22 cellular contexts compared by ENCODE assay signal in the genomic region with DNA sequence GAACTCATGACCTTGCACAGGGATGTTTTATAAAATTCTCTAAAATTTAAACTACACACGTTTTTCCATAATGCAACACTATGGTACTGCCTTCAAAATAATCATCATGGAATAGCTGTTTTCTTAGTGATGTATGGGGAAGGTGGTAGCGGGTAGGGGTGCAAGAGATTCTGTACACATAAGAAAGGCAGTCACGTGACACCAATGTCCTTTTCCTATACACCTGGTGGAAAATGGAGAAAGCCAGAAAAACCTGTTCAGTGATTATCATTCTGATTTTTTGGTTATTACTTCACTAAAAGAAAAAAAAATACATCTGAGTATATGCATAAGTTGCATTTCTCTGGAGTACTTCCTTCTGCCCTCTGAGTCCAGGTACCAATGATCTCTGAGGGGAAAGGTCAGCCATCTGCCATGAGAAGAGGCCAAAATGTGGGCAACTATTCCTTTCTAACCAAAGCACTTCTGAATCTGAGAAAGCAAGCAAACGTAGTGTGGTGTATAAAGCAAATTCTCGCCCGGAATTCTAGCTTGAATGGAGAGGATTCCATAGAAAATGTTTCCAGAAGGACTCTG.
DNase-seq lines count a peak whose midpoint lies in the region; ATAC-seq and TF ChIP-seq lines count a peak whose summit lies in the region.
"Had no signal": no experiment of that assay in that cellular context is flagged by ENCODE, and none has a peak within 500 bp of the region (broad histone marks: within the 10 kb centered on the region; RNA-seq: fewer than 3 reads in every experiment).

No MANE protein-coding gene starts in this region.

- H3K4me1 Mint-ChIP-seq in MCF 10A (ENCODE audit: insufficient read depth, unreplicated experiment), result peaks cover 14% of the 10 kb centered on the region

- H3K27me3 ChIP-seq in mammary epithelial cell (ENCODE audit: insufficient read depth, low read length) (no peaks in the 10 kb centered on the region), colonic mucosa (no peaks in the 10 kb centered on the region), upper lobe of right lung (no peaks in the 10 kb centered on the region)
- H3K27me3 ChIP-seq: SJCRH30, uterus had no signal

- in situ Hi-C loops in mammary epithelial cell (cut with MboI; ENCODE audit: low sequenced_read_pairs in 2 of 2), result no loop called here

- CTCF ChIA-PET in mammary epithelial cell (lab: Charles Lee; ENCODE audit: low non-redundant PET) (interaction anchor here (0.6 kb wide), 1 partner anchor 169 kb away, joined by 3 read pairs; no protein-coding TSS in a partner anchor), MCF 10A (lab: Yijun Ruan, JAX) (interaction anchor here (1.0 to 2.0 kb wide), 5 partner anchors 8 to 308 kb away, joined by 3 to 7 read pairs (median 6); no protein-coding TSS in a partner anchor)

- no peak overlapping the region for H3K27ac ChIP-seq in mammary epithelial cell (ENCODE audit: insufficient read depth, low read depth, low read length)
- H3K27ac ChIP-seq in colonic mucosa, result peak overlapping the region; percentile 61
- H3K27ac ChIP-seq in mesodermal cell (ENCODE audit: low read depth, low read length, severe bottlenecking), result peak overlapping the region; percentile 12
- H3K27ac ChIP-seq in upper lobe of right lung, result no peak overlapping the region
- H3K27ac ChIP-seq: SJCRH30 had no signal

- H3K36me3 ChIP-seq in mammary epithelial cell (ENCODE audit: insufficient read depth, low read length), result no peaks in the 10 kb centered on the region
- H3K36me3 ChIP-seq in colonic mucosa, result no peaks in the 10 kb centered on the region
- H3K36me3 ChIP-seq in mesodermal cell (ENCODE audit: control insufficient read depth, insufficient read depth, low read length), result peaks cover 4% of the 10 kb centered on the region
- H3K36me3 ChIP-seq in upper lobe of right lung, result no peaks in the 10 kb centered on the region
- H3K36me3 ChIP-seq: SJCRH30, uterus had no signal

- WGBS in mammary epithelial cell (ENCODE audit: low coverage, missing lambda C conversion rate), result 92% methylated on average over 6 of the region's 6 CpGs
- WGBS in mesodermal cell (ENCODE audit: insufficient coverage in 2 of 2), 2 experiments, result 96 to 100% methylated on average over 3 to 5 of the region's 6 CpGs

- no peak for TF ChIP-seq CTCF in mammary epithelial cell (conservative IDR thresholded peaks at IDR 0.05 in 1 of 2, IDR thresholded peaks at IDR 0.05 in 1 of 2; ENCODE audit: extremely low read depth in 1 of 2, insufficient read depth in 1 of 2, low read depth in 1 of 2, low read length in 2 of 2)
- no peak for TF ChIP-seq CTCF in MCF 10A (IDR thresholded peaks at IDR 0.05; ENCODE audit: unreplicated experiment)
- TF ChIP-seq CTCF in colonic mucosa (IDR thresholded peaks at IDR 0.05), result no peak
- no peak for TF ChIP-seq CTCF in upper lobe of right lung (IDR thresholded peaks at IDR 0.05)

- DNase-seq in mammary epithelial cell, result no peak
- DNase-seq in MCF 10A (ENCODE audit: unreplicated experiment), result no peak
- DNase-seq in colonic mucosa, result no peak
- DNase-seq in upper lobe of right lung, result no peak
- no peak for DNase-seq in DMS 273 treated with DMSO at 0.1 percent for 48 hours (lab: John Stamatoyannopoulos, UW)
- DNase-seq in nucleus accumbens (lab: John Stamatoyannopoulos, UW), result no peak
- DNase-seq: activated CD4-positive, alpha-beta T cell treated with anti-CD3 and anti-CD28 coated beads, Interleukin-2, amount 10 ng/mL, durations not matched to agents 7 days and 5 days; activated naive CD4-positive, alpha-beta T cell treated with anti-CD3 and anti-CD28 coated beads, Interleukin-2, amount 50 U/mL, for 16 hours; CD4-positive, alpha-beta T cell; EL; hippocampal formation; NCI-H146; NCI-H446; posterior cingulate gyrus; SJCRH30; stimulated activated CD4-positive, alpha-beta T cell treated with anti-CD3 and anti-CD28 coated beads, Interleukin-12 subunit alpha, Interleukin-12 subunit beta, amount 100 ng/mL, for 4 hours; stimulated activated naive B cell treated with anti-CD40 and anti-IgM and Interleukin-4, amounts not matched to agents 10 μg/mL and 1 μg/mL and 100 μg/mL, for 72 hours; T-helper 9 cell; uterus had no signal

- no peaks in the 10 kb centered on the region for H4K20me1 ChIP-seq in mammary epithelial cell (ENCODE audit: insufficient read depth, low read length)

- peak overlapping the region; percentile 61 for H3K9ac ChIP-seq in mammary epithelial cell (ENCODE audit: insufficient read depth, low read length)
- peak overlapping the region in 1 of 2 donors; percentile 60 for H3K9ac ChIP-seq in colonic mucosa (ENCODE audit: low read depth in 2 of 2, low read length in 2 of 2)

- ATAC-seq in upper lobe of right lung (no peak), HG02588 (IDR thresholded peaks at IDR 0.05; ENCODE audit: unreplicated experiment) (no peak)

- intact Hi-C loops in mammary epithelial cell (cut with micrococcal nuclease), result no loop called here
- intact Hi-C loops in MCF 10A (cut with micrococcal nuclease), result loop anchor here (2.0 kb wide), 1 partner anchor 23 kb away; no protein-coding TSS in a partner anchor
- intact Hi-C loops in colonic mucosa (cut with DNase I), result no loop called here
- intact Hi-C loops in upper lobe of right lung (cut with DNase I), result no loop called here

- peak overlapping the region; percentile 61 for H2AFZ ChIP-seq in mammary epithelial cell (ENCODE audit: low read depth, low read length)

- no peaks in the 10 kb centered on the region for H3K9me3 Mint-ChIP-seq in MCF 10A (ENCODE audit: unreplicated experiment)
- H3K9me3 Mint-ChIP-seq: activated CD4-positive, alpha-beta T cell treated with anti-CD3 and anti-CD28 coated beads, Interleukin-2, amount 10 ng/mL, durations not matched to agents 7 days and 5 days; brain; CD4-positive, alpha-beta T cell; stimulated activated naive B cell treated with anti-CD40 and anti-IgM and Interleukin-4, amounts not matched to agents 10 μg/mL and 1 μg/mL and 100 μg/mL, for 72 hours had no signal

- BruUV-seq in mammary epithelial cell (replicated peaks; lab: Mats Ljungman, UMichigan) (TSS peak; percentile 35), MCF 10A (replicated peaks; lab: Mats Ljungman, UMichigan) (no TSS peak)

- H3K4me1 ChIP-seq in mammary epithelial cell (ENCODE audit: insufficient read depth, low read length) (peaks cover 13% of the 10 kb centered on the region), colonic mucosa (peaks cover 11% of the 10 kb centered on the region), mesodermal cell (ENCODE audit: control insufficient read depth, insufficient read depth, low read length, poor library complexity, severe bottlenecking) (peaks cover 38% of the 10 kb centered on the region), upper lobe of right lung (peaks cover 20% of the 10 kb centered on the region)
- H3K4me1 ChIP-seq: SJCRH30 had no signal

- dilution Hi-C loops in mammary epithelial cell (cut with HindIII; ENCODE audit: low sequenced_read_pairs), result no loop called here

- no peak overlapping the region for H3K27ac Mint-ChIP-seq in MCF 10A (ENCODE audit: low read depth, unreplicated experiment)
- H3K27ac Mint-ChIP-seq: activated CD4-positive, alpha-beta T cell treated with anti-CD3 and anti-CD28 coated beads, Interleukin-2, amount 10 ng/mL, durations not matched to agents 7 days and 5 days; brain; CD4-positive, alpha-beta T cell; stimulated activated naive B cell treated with anti-CD40 and anti-IgM and Interleukin-4, amounts not matched to agents 10 μg/mL and 1 μg/mL and 100 μg/mL, for 72 hours had no signal

- H3K36me3 Mint-ChIP-seq in MCF 10A (ENCODE audit: insufficient read depth, unreplicated experiment), result no peaks in the 10 kb centered on the region

- H3K27me3 Mint-ChIP-seq in MCF 10A (ENCODE audit: insufficient read depth, unreplicated experiment), result no peaks in the 10 kb centered on the region
- H3K27me3 Mint-ChIP-seq: activated CD4-positive, alpha-beta T cell treated with anti-CD3 and anti-CD28 coated beads, Interleukin-2, amount 10 ng/mL, durations not matched to agents 7 days and 5 days; brain; CD4-positive, alpha-beta T cell; stimulated activated naive B cell treated with anti-CD40 and anti-IgM and Interleukin-4, amounts not matched to agents 10 μg/mL and 1 μg/mL and 100 μg/mL, for 72 hours had no signal

- POLR2A ChIA-PET in MCF 10A (lab: Yijun Ruan, JAX), result interaction anchor here (0.6 to 8.8 kb wide), 20 partner anchors 10 to 606 kb away, joined by 3 to 179 read pairs (median 4); a partner anchor contains a TSS

- H3K4me3 Mint-ChIP-seq in MCF 10A (ENCODE audit: unreplicated experiment), result no peak overlapping the region
- H3K4me3 Mint-ChIP-seq: activated CD4-positive, alpha-beta T cell treated with anti-CD3 and anti-CD28 coated beads, Interleukin-2, amount 10 ng/mL, durations not matched to agents 7 days and 5 days; brain; CD4-positive, alpha-beta T cell; stimulated activated naive B cell treated with anti-CD40 and anti-IgM and Interleukin-4, amounts not matched to agents 10 μg/mL and 1 μg/mL and 100 μg/mL, for 72 hours had no signal

- peak overlapping the region; percentile 77 for H3K4me2 ChIP-seq in mammary epithelial cell (ENCODE audit: insufficient read depth, low read depth, low read length)

- H3K4me3 ChIP-seq in mammary epithelial cell (replicated peaks in 1 of 3; ENCODE audit: insufficient read depth in 1 of 3, low read depth in 2 of 3, low read length in 3 of 3) (no peak overlapping the region), colonic mucosa (no peak overlapping the region), mesodermal cell (ENCODE audit: extremely low read depth, insufficient read depth, low read length, poor library complexity, severe bottlenecking) (no peak overlapping the region), upper lobe of right lung (peak overlapping the region; percentile 27)
- H3K4me3 ChIP-seq: SJCRH30, uterus had no signal

- H3K9me3 ChIP-seq in mammary epithelial cell (replicated peaks; ENCODE audit: insufficient read depth, low read length), result no peaks in the 10 kb centered on the region
- no peaks in the 10 kb centered on the region for H3K9me3 ChIP-seq in colonic mucosa
- H3K9me3 ChIP-seq in mesodermal cell (ENCODE audit: control insufficient read depth, low read length), result no peaks in the 10 kb centered on the region
- no peaks in the 10 kb centered on the region for H3K9me3 ChIP-seq in upper lobe of right lung
- H3K9me3 ChIP-seq: SJCRH30, uterus had no signal

- peaks cover 70% of the 10 kb centered on the region for H3K79me2 ChIP-seq in mammary epithelial cell (ENCODE audit: insufficient read depth, low read length)

Comparison
In these comparisons a context has a peak if more than half of its experiments do, and no peak if none do; other contexts are left out.
1. H3K27ac ChIP-seq: peak in colonic mucosa (single experiment) and mesodermal cell (single experiment); none in mammary epithelial cell (single experiment) and upper lobe of right lung (single experiment).